8 cellular contexts compared by ENCODE assay signal in the genomic region with DNA sequence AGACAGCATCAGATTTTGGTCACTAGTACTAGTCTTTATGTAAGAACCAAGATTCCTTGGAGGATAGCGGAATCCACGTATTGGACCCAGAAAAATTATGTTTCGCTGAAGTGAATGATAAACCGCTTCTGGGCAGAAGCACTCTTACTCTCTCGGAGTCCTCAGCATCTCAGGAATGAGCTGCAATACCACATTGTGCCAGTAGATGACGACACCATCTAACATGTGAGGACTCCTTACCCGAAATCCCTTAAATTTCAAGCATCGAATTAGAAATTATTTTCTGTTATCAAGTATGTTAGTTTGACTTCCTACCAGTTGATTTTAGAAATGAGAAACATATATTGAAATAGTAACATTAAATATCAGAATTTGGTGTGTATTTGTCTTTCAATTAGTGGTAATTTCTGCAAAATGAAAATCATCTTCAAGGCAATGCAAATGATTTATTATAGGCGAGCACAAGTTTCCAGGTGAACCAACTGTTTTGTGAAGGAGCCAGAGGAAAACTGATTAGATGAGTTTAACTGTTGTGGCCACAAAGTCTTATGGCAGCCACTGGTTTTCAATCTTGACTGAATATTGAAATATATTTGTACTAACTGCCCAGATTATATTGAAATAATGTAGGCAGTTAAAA.
A peak's percentile ranks its signal among the peaks of the same experiment; 100 is the strongest.
DNase-seq lines count a peak whose midpoint lies in the region; ATAC-seq, FAIRE-seq and TF ChIP-seq lines count a peak whose summit lies in the region.

No MANE protein-coding gene starts in this region.

- FAIRE-seq in endometrium (lab: Jason Lieb, UNC): peak; percentile 91

- POLR2A ChIA-PET in AG04449 (lab: Yijun Ruan, JAX): no interaction called here

- peak; percentile 91 for TF ChIP-seq CTCF in AG04449 (IDR thresholded peaks at IDR 0.05; ENCODE audit: insufficient read depth, low read length, missing control alignments)

- H3K4me3 ChIP-seq in AG04449 (ENCODE audit: low read depth, low read length): no peak overlapping the region

- CTCF ChIA-PET in AG04449 (lab: Yijun Ruan, JAX): interaction anchor here (0.6 to 8.7 kb wide), 16 partner anchors 11 to 1003 kb away, joined by 3 to 50 read pairs (median 3); no protein-coding TSS in a partner anchor

- ATAC-seq in GM18517 (IDR thresholded peaks at IDR 0.05; ENCODE audit: unreplicated experiment): peak; percentile 78
- peak; percentile 93 for ATAC-seq in HG03354 (IDR thresholded peaks at IDR 0.05; ENCODE audit: poor library complexity, severe bottlenecking, unreplicated experiment)

- DNase-seq in AG04449 (ENCODE audit: low read depth, low spot score) (peak; percentile 31), NCI-H774 (lab: John Stamatoyannopoulos, UW) (peak; percentile 61), myocyte (ENCODE audit: low read depth) (peak; percentile 86)
- peak; percentile 91 for DNase-seq in activated CD8-positive, alpha-beta memory T cell treated with anti-CD3 and anti-CD28 coated beads for 24 hours
- DNase-seq in stimulated activated CD8-positive, alpha-beta memory T cell treated with anti-CD3 and anti-CD28 coated beads, Interleukin-7, amount 100 ng/mL, for 24 hours (ENCODE audit: low read depth): peak; percentile 69

Comparison
In these comparisons a context has a peak if more than half of its experiments do, and no peak if none do; other contexts are left out.
1. DNase-seq: peak in every context shown above with its lines; median percentile 91 in activated CD8-positive, alpha-beta memory T cell treated with anti-CD3 and anti-CD28 coated beads for 24 hours; 86 in myocyte; 69 in stimulated activated CD8-positive, alpha-beta memory T cell treated with anti-CD3 and anti-CD28 coated beads, Interleukin-7, amount 100 ng/mL, for 24 hours; 61 in NCI-H774; 31 in AG04449.